ENCODE assay signal across 29 cellular contexts in the genomic region with DNA sequence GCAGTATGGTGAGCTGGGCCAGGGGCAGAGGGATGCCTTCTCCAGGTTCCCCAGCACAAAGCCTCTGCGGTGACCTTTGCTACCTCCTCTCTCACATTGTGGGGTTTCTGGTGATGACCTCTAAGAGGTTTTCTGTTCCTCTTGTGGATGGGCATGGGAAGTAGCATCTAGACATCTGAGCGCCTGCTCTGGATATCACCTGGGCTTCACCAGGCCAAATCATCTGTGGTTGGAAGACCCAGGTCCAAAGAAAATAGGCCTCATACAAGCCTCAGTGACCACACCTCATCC. TPM values are rescaled to one million over a fixed set of nuclear protein-coding genes. Genes with fewer than 3 reads are reported as not detected.
"Had no signal": no experiment of that assay in that cellular context is flagged by ENCODE, and none has a peak within 500 bp of the region (broad histone marks: within the 10 kb centered on the region; RNA-seq: fewer than 3 reads in every experiment).

No MANE protein-coding gene starts in this region.

- H3K9me3 Mint-ChIP-seq: stimulated activated effector memory CD8-positive, alpha-beta T cell treated with anti-CD3 and anti-CD28 coated beads, Interleukin-12 subunit alpha, Interleukin-12 subunit beta, amount 100 ng/mL, for 72 hours; stimulated activated naive CD8-positive, alpha-beta T cell treated with anti-CD3 and anti-CD28 coated beads, Interleukin-15, amount 100 ng/mL, for 72 hours; stimulated activated naive CD8-positive, alpha-beta T cell treated with anti-CD3 and anti-CD28 coated beads, Interleukin-15, Interleukin-2, amounts not matched to agents 100 ng/mL and 50 ng/mL, for 24 hours; type B pancreatic cell had no signal

- H3K4me3 Mint-ChIP-seq: stimulated activated effector memory CD8-positive, alpha-beta T cell treated with anti-CD3 and anti-CD28 coated beads, Interleukin-12 subunit alpha, Interleukin-12 subunit beta, amount 100 ng/mL, for 72 hours; stimulated activated naive CD8-positive, alpha-beta T cell treated with anti-CD3 and anti-CD28 coated beads, Interleukin-15, amount 100 ng/mL, for 72 hours; stimulated activated naive CD8-positive, alpha-beta T cell treated with anti-CD3 and anti-CD28 coated beads, Interleukin-15, Interleukin-2, amounts not matched to agents 100 ng/mL and 50 ng/mL, for 24 hours; type B pancreatic cell had no signal

- H3K27me3 Mint-ChIP-seq: stimulated activated naive CD8-positive, alpha-beta T cell treated with anti-CD3 and anti-CD28 coated beads, Interleukin-15, amount 100 ng/mL, for 72 hours; stimulated activated naive CD8-positive, alpha-beta T cell treated with anti-CD3 and anti-CD28 coated beads, Interleukin-15, Interleukin-2, amounts not matched to agents 100 ng/mL and 50 ng/mL, for 24 hours; type B pancreatic cell had no signal

- DNase-seq: stimulated activated CD4-positive, alpha-beta T cell treated with anti-CD3 and anti-CD28 coated beads, Interleukin-2, amount 100 ng/mL, for 24 hours; stimulated activated CD4-positive, alpha-beta T cell treated with anti-CD3 and anti-CD28 coated beads, Interleukin-2, amount 100 ng/mL, for 48 hours; stimulated activated CD4-positive, alpha-beta T cell treated with anti-CD3 and anti-CD28 coated beads, Interleukin-4, amount 100 ng/mL, for 1 hour; stimulated activated CD4-positive, alpha-beta T cell treated with anti-CD3 and anti-CD28 coated beads, Interleukin-4, amount 100 ng/mL, for 24 hours; stimulated activated CD4-positive, alpha-beta T cell treated with anti-CD3 and anti-CD28 coated beads, Interleukin-4, amount 100 ng/mL, for 4 hours; stimulated activated CD8-positive, alpha-beta memory T cell treated with anti-CD3 and anti-CD28 coated beads, Interleukin-4, amount 100 ng/mL, for 48 hours; stimulated activated naive CD4-positive, alpha-beta T cell; stimulated activated naive CD4-positive, alpha-beta T cell treated with Interleukin-2 at 50 U/mL for 16 hours; stimulated activated naive CD8-positive, alpha-beta T cell treated with anti-CD3 and anti-CD28 coated beads, Interleukin-15, amount 100 ng/mL, for 72 hours; stimulated activated naive CD8-positive, alpha-beta T cell treated with anti-CD3 and anti-CD28 coated beads, Interleukin-15, Interleukin-2, amounts not matched to agents 100 U/mL and 50 U/mL, for 24 hours; stomach; substantia nigra; testis; thyroid gland; tibial artery; transverse colon; trophoblast cell; upper lobe of left lung; upper lobe of right lung; uterus had no signal

- H3K27ac ChIP-seq: stomach, suprapubic skin, testis, thoracic aorta, tibial artery, tibial nerve, transverse colon, upper lobe of left lung, upper lobe of right lung, uterus, vagina had no signal

- ATAC-seq: stimulated activated effector memory CD8-positive, alpha-beta T cell treated with anti-CD3 and anti-CD28 coated beads, Interleukin-12 subunit alpha, Interleukin-12 subunit beta, amount 100 ng/mL, for 72 hours; stimulated activated naive CD8-positive, alpha-beta T cell treated with anti-CD3 and anti-CD28 coated beads, Interleukin-15, amount 100 ng/mL, for 72 hours; stimulated activated naive CD8-positive, alpha-beta T cell treated with anti-CD3 and anti-CD28 coated beads, Interleukin-15, Interleukin-2, amounts not matched to agents 100 U/mL and 50 U/mL, for 24 hours; upper lobe of right lung had no signal

- H3K27ac Mint-ChIP-seq: stimulated activated effector memory CD8-positive, alpha-beta T cell treated with anti-CD3 and anti-CD28 coated beads, Interleukin-12 subunit alpha, Interleukin-12 subunit beta, amount 100 ng/mL, for 72 hours; stimulated activated naive CD8-positive, alpha-beta T cell treated with anti-CD3 and anti-CD28 coated beads, Interleukin-15, Interleukin-2, amounts not matched to agents 100 ng/mL and 50 ng/mL, for 24 hours; type B pancreatic cell had no signal

RNA-seq across cellular contexts. Expression of gene AMIGO3, which starts 38.3 kb away (rescaled TPM):
- total RNA-seq: ureter, urinary bladder, uterus, vagina had no signal
